Comparison of ENCODE assay signal across 33 cellular contexts in the genomic region with DNA sequence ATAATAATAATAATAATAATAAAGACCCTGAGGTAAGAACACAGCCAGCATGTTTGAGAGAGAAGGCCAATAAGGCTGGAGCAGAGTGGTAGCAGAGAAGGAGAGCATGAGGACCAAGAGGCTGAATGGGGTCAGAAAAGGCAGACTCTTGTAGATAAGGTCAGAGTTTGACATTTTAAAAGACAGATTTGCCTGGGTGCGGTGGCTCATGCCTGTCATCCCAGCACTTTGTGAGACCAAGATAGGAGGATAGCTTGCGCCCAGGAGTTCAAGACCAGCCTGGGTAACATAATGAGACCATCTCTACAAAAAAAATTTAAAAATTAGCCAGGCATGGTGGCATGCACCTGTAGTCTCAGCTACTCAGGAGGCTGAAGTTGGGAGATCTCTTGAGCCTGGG. TPM values are rescaled to one million over a fixed set of nuclear protein-coding genes. Genes with fewer than 3 reads are reported as not detected.
"Had no signal": no experiment of that assay in that cellular context is flagged by ENCODE, and none has a peak within 500 bp of the region (broad histone marks: within the 10 kb centered on the region; RNA-seq: fewer than 3 reads in every experiment).

No MANE protein-coding gene starts in this region.

- H3K9me3 ChIP-seq: ascending aorta had no signal

- H3K27ac ChIP-seq: ascending aorta, cardiac muscle cell, VCaP had no signal

- DNase-seq: activated B cell treated with CpG ODN at 0.5 μM for 24 hours; activated CD4-positive, alpha-beta memory T cell treated with anti-CD3 and anti-CD28 coated beads for 36 hours; activated CD4-positive, alpha-beta T cell treated with anti-CD3 and anti-CD28 coated beads for 4 hours; activated CD4-positive, alpha-beta T cell treated with anti-CD3 and anti-CD28 coated beads, Interleukin-2, amount 10 ng/mL, durations not matched to agents 24 days and 14 days; activated CD4-positive, alpha-beta T cell treated with anti-CD3 and anti-CD28 coated beads, Interleukin-2, amount 50 U/mL, for 1 hour; activated CD4-positive, alpha-beta T cell treated with anti-CD3 and anti-CD28 coated beads, Interleukin-2, amount 50 U/mL, for 4 hours; activated CD4-positive, CD25-positive, alpha-beta regulatory T cell treated with anti-CD3 and anti-CD28 coated beads, Interleukin-2, amount 50 U/mL, for 72 hours; activated CD8-positive, alpha-beta memory T cell treated with anti-CD3 and anti-CD28 coated beads, Interleukin-2, amount 50 U/mL, for 4 hours; activated CD8-positive, alpha-beta T cell treated with anti-CD3 and anti-CD28 coated beads for 36 hours; activated gamma-delta T cell; activated naive CD4-positive, alpha-beta T cell treated with anti-CD3 and anti-CD28 coated beads, Interleukin-2, amount 10 ng/mL, durations not matched to agents 7 days and 5 days; activated naive CD4-positive, alpha-beta T cell treated with Interleukin-2 at 50 U/mL for 16 hours; activated naive CD8-positive, alpha-beta T cell treated with anti-CD3 and anti-CD28 coated beads, Interleukin-2, amount 10 ng/mL, durations not matched to agents 7 days and 5 days; activated naive CD8-positive, alpha-beta T cell treated with anti-CD3 and anti-CD28 coated beads, Interleukin-2, amount 50 U/mL, for 24 hours; activated T-cell treated with anti-CD3 and anti-CD28 coated beads for 4 hours; activated T-cell treated with anti-CD3 and anti-CD28 coated beads, Interleukin-2, amount 50 U/mL, for 1 hour; activated T-cell treated with anti-CD3 and anti-CD28 coated beads, Interleukin-2, amount 50 U/mL, for 4 hours; activated T-cell treated with anti-CD3 and anti-CD28 coated beads, Interleukin-2, amount 50 U/mL, for 72 hours; amygdala; anterior cingulate cortex; caudate nucleus; cerebellar nuclear complex; T-helper 1 cell; T-helper 2 cell; T-helper 9 cell had no signal

- H3K4me1 ChIP-seq: ascending aorta had no signal

- ATAC-seq: activated CD8-positive, alpha-beta T cell treated with anti-CD3 and anti-CD28 coated beads for 36 hours; activated naive CD8-positive, alpha-beta T cell treated with anti-CD3 and anti-CD28 coated beads, Interleukin-2, amount 50 U/mL, for 24 hours; activated T-cell treated with anti-CD3 and anti-CD28 coated beads, Interleukin-2, amount 50 U/mL, for 4 hours; activated T-cell treated with anti-CD3 and anti-CD28 coated beads, Interleukin-2, amount 50 U/mL, for 72 hours; activated T-helper 17 cell treated with anti-CD3 and anti-CD28 coated beads, Interleukin-2, amount 50 U/mL, for 72 hours had no signal

- H3K27me3 ChIP-seq: ascending aorta, cardiac muscle cell had no signal

- H3K4me3 ChIP-seq: ascending aorta, cardiac muscle cell had no signal

- FAIRE-seq: bronchial epithelial cell, TTC549 had no signal

- H3K36me3 ChIP-seq: ascending aorta, cardiac muscle cell had no signal

RNA-seq across cellular contexts. Expression of gene WFIKKN2, which starts 11.0 kb away (rescaled TPM):
- total RNA-seq: activated B cell treated with CpG ODN at 0.5 μM for 24 hours; activated CD4-positive, alpha-beta memory T cell treated with anti-CD3 and anti-CD28 coated beads for 36 hours; activated CD4-positive, alpha-beta T cell treated with anti-CD3 and anti-CD28 coated beads, Interleukin-2, amount 10 ng/mL, durations not matched to agents 24 days and 14 days; activated CD8-positive, alpha-beta memory T cell treated with anti-CD3 and anti-CD28 coated beads for 36 hours; activated CD8-positive, alpha-beta T cell treated with anti-CD3 and anti-CD28 coated beads for 36 hours; activated naive CD8-positive, alpha-beta T cell treated with anti-CD3 and anti-CD28 coated beads, Interleukin-2, amount 10 ng/mL, durations not matched to agents 7 days and 5 days; activated T-cell treated with anti-CD3 and anti-CD28 coated beads, Interleukin-2, amount 50 U/mL, for 4 hours; activated T-cell treated with anti-CD3 and anti-CD28 coated beads, Interleukin-2, amount 50 U/mL, for 72 hours; activated T-helper 1 cell treated with anti-CD3 and anti-CD28 coated beads, Interleukin-12 subunit alpha, Interleukin-12 subunit beta, Interleukin-2, Interleukin-4 antibody, amounts not matched to agents 30 ng/mL and 10 ng/mL and 1 ng/mL, durations not matched to agents 14 hours and 24 hours and 36 hours; activated T-helper 17 cell treated with anti-CD3 and anti-CD28 coated beads, Interleukin-2, amount 50 U/mL, for 72 hours; ascending aorta; bronchial epithelial cell; cardiac muscle cell had no signal

RNA-seq across cellular contexts. Expression of gene ANKRD40CL, which starts 57.1 kb away (rescaled TPM):
- total RNA-seq: activated CD4-positive, alpha-beta memory T cell treated with anti-CD3 and anti-CD28 coated beads for 36 hours; activated CD4-positive, alpha-beta T cell treated with anti-CD3 and anti-CD28 coated beads, Interleukin-2, amount 10 ng/mL, durations not matched to agents 24 days and 14 days; activated CD8-positive, alpha-beta memory T cell treated with anti-CD3 and anti-CD28 coated beads for 36 hours; activated CD8-positive, alpha-beta T cell treated with anti-CD3 and anti-CD28 coated beads for 36 hours; activated naive CD8-positive, alpha-beta T cell treated with anti-CD3 and anti-CD28 coated beads, Interleukin-2, amount 10 ng/mL, durations not matched to agents 7 days and 5 days; activated T-cell treated with anti-CD3 and anti-CD28 coated beads, Interleukin-2, amount 50 U/mL, for 4 hours; activated T-cell treated with anti-CD3 and anti-CD28 coated beads, Interleukin-2, amount 50 U/mL, for 72 hours; activated T-helper 1 cell treated with anti-CD3 and anti-CD28 coated beads, Interleukin-12 subunit alpha, Interleukin-12 subunit beta, Interleukin-2, Interleukin-4 antibody, amounts not matched to agents 30 ng/mL and 10 ng/mL and 1 ng/mL, durations not matched to agents 14 hours and 24 hours and 36 hours; activated T-helper 17 cell treated with anti-CD3 and anti-CD28 coated beads, Interleukin-2, amount 50 U/mL, for 72 hours; ascending aorta; bronchial epithelial cell; cardiac muscle cell had no signal
- polyA plus RNA-seq: cardiac muscle cell had no signal
